ENCODE assay signal across 8 cellular contexts in the genomic region with DNA sequence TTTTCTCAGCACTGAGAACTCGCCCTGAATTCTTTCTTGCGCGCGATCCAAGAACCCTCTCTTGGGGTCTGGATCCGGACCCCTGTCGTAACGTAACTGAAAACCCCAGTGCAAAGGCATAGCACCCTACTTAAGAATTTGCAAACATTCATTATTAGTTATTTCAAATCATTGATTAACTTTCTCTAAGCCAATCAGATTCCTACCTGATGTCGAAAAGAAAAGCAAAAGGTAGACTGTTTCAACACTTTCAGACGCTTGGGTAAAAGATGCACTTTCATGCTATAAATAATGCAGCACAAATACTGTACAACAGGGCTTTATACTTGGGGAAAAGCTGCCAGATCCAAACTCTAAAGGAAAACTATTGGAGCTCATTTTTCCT. TPM values are rescaled to one million over a fixed set of nuclear protein-coding genes. Genes with fewer than 3 reads are reported as not detected.
DNase-seq lines count a peak whose midpoint lies in the region; ATAC-seq and TF ChIP-seq lines count a peak whose summit lies in the region.

No MANE protein-coding gene starts in this region.

- H3K9ac ChIP-seq in duodenal mucosa (ENCODE audit: low read depth in 1 of 2, low read length in 2 of 2) (peak overlapping the region in 1 of 2 donors; percentile 45), neural progenitor cell (no peak overlapping the region)

- H3K9me3 ChIP-seq in duodenal mucosa (ENCODE audit: control insufficient read depth in 1 of 2, low read length in 2 of 2) (no peaks in the 10 kb centered on the region), neural progenitor cell (ENCODE audit: low read depth) (no peaks in the 10 kb centered on the region)

- H3F3A ChIP-seq in neural progenitor cell (ENCODE audit: low read depth): no peaks in the 10 kb centered on the region

- no peak for ATAC-seq in GM21576 (IDR thresholded peaks at IDR 0.05; ENCODE audit: unreplicated experiment)

- H3K27ac ChIP-seq in duodenal mucosa (ENCODE audit: low read depth, low read length) (no peak overlapping the region), neural progenitor cell (no peak overlapping the region)

- no peaks in the 10 kb centered on the region for H3K79me2 ChIP-seq in neural progenitor cell (ENCODE audit: low read depth)

- peak overlapping the region; percentile 55 for H2AFZ ChIP-seq in neural progenitor cell (replicated peaks)

- H3K4me3 Mint-ChIP-seq in neural progenitor cell: no peak overlapping the region

- TF ChIP-seq CTCF in AG09309 (IDR thresholded peaks at IDR 0.05; ENCODE audit: control insufficient read depth, insufficient read depth, low read depth, low read length, missing control alignments) (no peak), neural progenitor cell (IDR thresholded peaks at IDR 0.05) (no peak)

- H3K36me3 Mint-ChIP-seq in neural progenitor cell: no peaks in the 10 kb centered on the region

- H3K4me1 Mint-ChIP-seq in neural progenitor cell: peaks cover 9% of the 10 kb centered on the region

- peak overlapping the region; percentile 59 for H3K4me2 ChIP-seq in neural progenitor cell

- in situ Hi-C loops in ACHN (cut with HindIII; ENCODE audit: low pct_ligation_motif_present, low pct_unique_long_range_greater_than_20kb, low sequenced_read_pairs): no loop called here

- H3K36me3 ChIP-seq in duodenal mucosa (ENCODE audit: control insufficient read depth in 1 of 2, insufficient read depth in 2 of 2, low read length in 2 of 2): no peaks in the 10 kb centered on the region
- H3K36me3 ChIP-seq in neural progenitor cell: no peaks in the 10 kb centered on the region

- DNase-seq in AG09309 (ENCODE audit: low read depth): no peak
- DNase-seq in Jurkat, Clone E6-1 (ENCODE audit: low read depth, low spot score): no peak
- no peak for DNase-seq in neural progenitor cell (ENCODE audit: low spot score)
- no peak for DNase-seq in NOMO-1 (lab: John Stamatoyannopoulos, UW; ENCODE audit: unreplicated experiment in 2 of 2)
- no peak for DNase-seq in ACHN
- DNase-seq in dedifferentiated amniotic fluid mesenchymal stem cell (ENCODE audit: extremely low spot score): no peak

- H3K27ac Mint-ChIP-seq in neural progenitor cell: peak overlapping the region; percentile 73

- no peaks in the 10 kb centered on the region for H3K27me3 ChIP-seq in duodenal mucosa (ENCODE audit: control insufficient read depth in 1 of 2, insufficient read depth in 2 of 2, low read length in 2 of 2)
- H3K27me3 ChIP-seq in neural progenitor cell: peaks cover 10% of the 10 kb centered on the region

- H3K4me1 ChIP-seq in duodenal mucosa (ENCODE audit: control insufficient read depth in 1 of 2, insufficient read depth in 2 of 2, low read length in 2 of 2): peaks cover 0 to 7% of the 10 kb centered on the region in 2 donors
- H3K4me1 ChIP-seq in neural progenitor cell: no peaks in the 10 kb centered on the region

- H3K27me3 Mint-ChIP-seq in neural progenitor cell (ENCODE audit: insufficient read depth, low read depth): no peaks in the 10 kb centered on the region

- H3K9me3 Mint-ChIP-seq in neural progenitor cell: no peaks in the 10 kb centered on the region

- H4K20me1 ChIP-seq in neural progenitor cell (ENCODE audit: low read depth): no peaks in the 10 kb centered on the region

- peak overlapping the region; percentile 36 for H3K4me3 ChIP-seq in AG09309 (ENCODE audit: control insufficient read depth, low read depth, low read length)
- H3K4me3 ChIP-seq in Jurkat, Clone E6-1 (ENCODE audit: low read length): peak overlapping the region; percentile 58
- H3K4me3 ChIP-seq in duodenal mucosa (ENCODE audit: low read depth in 1 of 2, low read length in 2 of 2): peak overlapping the region; percentile 59 to 85
- H3K4me3 ChIP-seq in neural progenitor cell: peak overlapping the region; percentile 34

RNA-seq across cellular contexts. Expression of a gene that starts 0.8 kb away (rescaled TPM):
- 28.4 TPM for polyA plus RNA-seq in Jurkat, Clone E6-1 (2012; ENCODE audit: insufficient read depth, insufficient read length)
- 56.4 and 86.3 TPM in 2 replicates for total RNA-seq in neural progenitor cell (ENCODE audit: low replicate concordance)
